ENCODE assay signal across 4 cellular contexts in genomic region chr5:5587474-5587873, GRCh38.
"Had no signal": no experiment of that assay in that cellular context is flagged by ENCODE, and none has a peak within 500 bp of the region (broad histone marks: within the 10 kb centered on the region; RNA-seq: fewer than 3 reads in every experiment).

No MANE protein-coding gene starts in this region.

- ATAC-seq: GM23338 had no signal

- H3K9me3 Mint-ChIP-seq: GM23338 had no signal

- H3K4me3 Mint-ChIP-seq: GM23338, H9 had no signal

- H3K27ac Mint-ChIP-seq: GM23338 had no signal

- DNase-seq: H9, HCEC 1CT, IMR-90 had no signal
